ENCODE assay signal across 12 cellular contexts in genomic region chr3:112847692-112848091, GRCh38. TPM values are rescaled to one million over a fixed set of nuclear protein-coding genes. Genes with fewer than 3 reads are reported as not detected.
DNase-seq lines count a peak whose midpoint lies in the region; ATAC-seq and TF ChIP-seq lines count a peak whose summit lies in the region.
"Had no signal": no experiment of that assay in that cellular context is flagged by ENCODE, and none has a peak within 500 bp of the region (broad histone marks: within the 10 kb centered on the region; RNA-seq: fewer than 3 reads in every experiment).

No MANE protein-coding gene starts in this region.

- H3K36me3 ChIP-seq in mucosa of descending colon (ENCODE audit: low read depth) (no peaks in the 10 kb centered on the region), colonic mucosa (no peaks in the 10 kb centered on the region)
- H3K36me3 ChIP-seq: tibial artery had no signal

- DNase-seq in T-cell (peak in 27 of 34 experiments; percentile 5 to 48 (median 28)), mucosa of descending colon (peak in 1 of 3 donors; percentile 15), NCI-H1436 (lab: John Stamatoyannopoulos, UW) (no peak), NCI-H146 (lab: John Stamatoyannopoulos, UW) (no peak), colonic mucosa (no peak), DMS53 (lab: John Stamatoyannopoulos, UW) (no peak)
- DNase-seq: GDM1, H7, tibial artery had no signal

- no peak for TF ChIP-seq CTCF in mucosa of descending colon (IDR thresholded peaks at IDR 0.05)
- no peak for TF ChIP-seq CTCF in colonic mucosa (IDR thresholded peaks at IDR 0.05)

- H3K27ac ChIP-seq in colonic mucosa = no peak overlapping the region
- H3K27ac ChIP-seq: tibial artery had no signal

- intact Hi-C loops in mucosa of descending colon (cut with DNase I, micrococcal nuclease) (no loop called here), colonic mucosa (cut with DNase I) (no loop called here)

- ATAC-seq in GM18907 (IDR thresholded peaks at IDR 0.05; ENCODE audit: unreplicated experiment) = peak; percentile 96
- ATAC-seq in HG02798 (IDR thresholded peaks at IDR 0.05; ENCODE audit: poor library complexity, unreplicated experiment) = peak; percentile 48
- peak in 3 of 4 experiments; percentile 73 to 84 (median 76) for ATAC-seq in T-cell (replicated peaks in 1 of 4)
- peak; percentile 73 for ATAC-seq in mucosa of descending colon
- ATAC-seq: K562 had no signal

- POLR2A ChIA-PET in T-cell (lab: Charles Lee) = interaction anchor here in 1 of 2 donors (1.0 kb wide), 1 partner anchor 74 kb away, joined by 3 read pairs; no protein-coding TSS in a partner anchor

- peaks cover 24 to 32% (median 31%) of the 10 kb centered on the region in 3 donors for H3K4me1 Mint-ChIP-seq in T-cell

- H3K9me3 ChIP-seq in mucosa of descending colon (no peaks in the 10 kb centered on the region), colonic mucosa (no peaks in the 10 kb centered on the region)
- H3K9me3 ChIP-seq: tibial artery had no signal

- H3K27me3 Mint-ChIP-seq in T-cell = no peaks in the 10 kb centered on the region

- H3K4me3 Mint-ChIP-seq in T-cell = peak overlapping the region; percentile 1 to 41 (median 31)

- H3K36me3 Mint-ChIP-seq in T-cell = peaks cover 23% of the 10 kb centered on the region

- no peak overlapping the region for H3K9ac ChIP-seq in colonic mucosa (ENCODE audit: low read depth in 2 of 2, low read length in 2 of 2)

- H3K4me3 ChIP-seq in mucosa of descending colon (no peak overlapping the region), colonic mucosa (no peak overlapping the region)
- H3K4me3 ChIP-seq: K562, tibial artery had no signal

- CTCF ChIA-PET in T-cell (lab: Charles Lee) = no interaction called here

- peaks cover 24 to 33% (median 25%) of the 10 kb centered on the region in 3 donors for H3K9me3 Mint-ChIP-seq in T-cell

- no peaks in the 10 kb centered on the region for H3K27me3 ChIP-seq in colonic mucosa
- H3K27me3 ChIP-seq: tibial artery had no signal

- H3K27ac Mint-ChIP-seq in T-cell = peak overlapping the region; percentile 62 to 83

- H3K4me1 ChIP-seq in mucosa of descending colon (ENCODE audit: low read depth) (no peaks in the 10 kb centered on the region), colonic mucosa (no peaks in the 10 kb centered on the region)
- H3K4me1 ChIP-seq: tibial artery had no signal

RNA-seq across cellular contexts. Expression of gene CD200R1L, which starts 1.0 kb away (rescaled TPM):
- total RNA-seq in T-cell (not detected), mucosa of descending colon (not detected), colonic mucosa (not detected)
- total RNA-seq: H7, K562 had no signal

Comparison
In these comparisons a context has a peak if more than half of its experiments do, and no peak if none do; other contexts are left out.
1. DNase-seq: peak in T-cell (27 of 34); none in NCI-H1436 (single experiment), NCI-H146 (single experiment), colonic mucosa (single experiment) and DMS53 (single experiment).
2. Peak in every context shown above with its lines, with median percentiles within 50 percentile points of each other: ATAC-seq.